ENCODE assay signal across 8 cellular contexts in genomic region chr1:43935711-43936427, GRCh38. TPM values are rescaled to one million over a fixed set of nuclear protein-coding genes. Genes with fewer than 3 reads are reported as not detected.
DNase-seq lines count a peak whose midpoint lies in the region; ATAC-seq and TF ChIP-seq lines count a peak whose summit lies in the region.

No MANE protein-coding gene starts in this region.

- no peak overlapping the region for H3K27ac Mint-ChIP-seq in immature natural killer cell

- intact Hi-C loops in testis (cut with DNase I; ENCODE audit: low total_unique reads) = loop anchor here (2.0 to 10.0 kb wide), 2 partner anchors 173 to 401 kb away; partner anchors contain the start of gene PTPRF

- TF ChIP-seq CTCF in WI38 (IDR thresholded peaks at IDR 0.05; ENCODE audit: low read depth, low read length) (no peak), testis (IDR thresholded peaks at IDR 0.05) (no peak)

- H3K27me3 ChIP-seq in testis = no peaks in the 10 kb centered on the region

- H3K4me3 Mint-ChIP-seq in immature natural killer cell = peak overlapping the region in 4 of 5 donors; percentile 23 to 39 (median 32)

- WGBS in testis, 2 donors = 24 to 55% methylated on average over 4 to 14 of the region's 48 CpGs

- no peaks in the 10 kb centered on the region for H3K36me3 ChIP-seq in testis (ENCODE audit: low read depth, missing control alignments)

- H3K4me1 Mint-ChIP-seq in immature natural killer cell = peaks cover 0 to 11% of the 10 kb centered on the region in 2 donors

- H3K9me3 ChIP-seq in testis = no peaks in the 10 kb centered on the region

- H3K4me3 ChIP-seq in WI38 (ENCODE audit: low read depth, low read length) (peak overlapping the region; percentile 23; the same call in 1 of the 2 replicates), testis (peak overlapping the region; percentile 39 to 40)

- no peak for TF ChIP-seq POLR2A in testis (IDR thresholded peaks at IDR 0.05)

- ATAC-seq in GM21737 (IDR thresholded peaks at IDR 0.05; ENCODE audit: unreplicated experiment) (no peak), HG03342 (IDR thresholded peaks at IDR 0.05; ENCODE audit: unreplicated experiment) (no peak)

- H3K9me3 Mint-ChIP-seq in immature natural killer cell = peaks cover 0 to 1% (median 0%) of the 10 kb centered on the region in 6 donors

- peaks cover 15% of the 10 kb centered on the region for H3K4me1 ChIP-seq in testis

- peaks cover 8 to 13% (median 10%) of the 10 kb centered on the region in 3 donors for H3K27me3 Mint-ChIP-seq in immature natural killer cell (ENCODE audit: low read depth in 3 of 3)

- peaks cover 5 to 19% (median 8%) of the 10 kb centered on the region in 3 donors for H3K36me3 Mint-ChIP-seq in immature natural killer cell

- DNase-seq in NCI-H2107 treated with DMSO at 0.1 percent for 48 hours (lab: John Stamatoyannopoulos, UW; ENCODE audit: unreplicated experiment) (peak; percentile 21), NCI-H2107 (lab: John Stamatoyannopoulos, UW) (no peak), immature natural killer cell (no peak), testis (no peak)
- DNase-seq in activated CD4-positive, alpha-beta T cell treated with anti-CD3 and anti-CD28 coated beads for 1 hour = no peak

- no peak overlapping the region for H3K27ac ChIP-seq in testis

RNA-seq across cellular contexts. Expression of gene ARTN, which starts 2.3 kb away (rescaled TPM):
- not detected for polyA plus RNA-seq in immature natural killer cell
- total RNA-seq in testis = 1 to 10 TPM; 1.6 to 5.4 TPM
- polyA plus RNA-seq in testis (ENCODE audit: insufficient read depth, low read depth, low replicate concordance) = 1.9 TPM

RNA-seq across cellular contexts. Expression of gene IPO13, which starts 10.9 kb away (rescaled TPM):
- polyA plus RNA-seq in immature natural killer cell (10 to 100 TPM in 2 of 3 donors, 1 to 10 TPM in 1; 9.8 to 18.6 (median 10.3) TPM), testis (ENCODE audit: insufficient read depth, low read depth, low replicate concordance) (138 TPM)
- 10 to 100 TPM; 67.3 to 77.0 TPM for total RNA-seq in testis

RNA-seq across cellular contexts. Expression of gene DPH2, which starts 33.9 kb away (rescaled TPM):
- polyA plus RNA-seq in immature natural killer cell (10 to 100 TPM; 20.0 to 29.0 (median 21.4) TPM), testis (ENCODE audit: insufficient read depth, low read depth, low replicate concordance) (27.6 TPM)
- 10 to 100 TPM; 39.4 to 44.7 TPM for total RNA-seq in testis

RNA-seq across cellular contexts. Expression of gene ATP6V0B, which starts 38.9 kb away (rescaled TPM):
- polyA plus RNA-seq in immature natural killer cell = 100 to 1,000 TPM; 227 to 425 (median 395) TPM
- 100 to 1,000 TPM; 173 to 222 TPM for total RNA-seq in testis
- 102 TPM for polyA plus RNA-seq in testis (ENCODE audit: insufficient read depth, low read depth, low replicate concordance)

RNA-seq across cellular contexts. Expression of gene B4GALT2, which starts 43.1 kb away (rescaled TPM):
- 1 to 10 TPM in 1 of 3 donors, under 1 TPM in 2; 0.48 to 1.6 (median 0.59) TPM for polyA plus RNA-seq in immature natural killer cell
- total RNA-seq in testis = 10 to 100 TPM; 40.9 to 65.9 TPM
- 47.7 TPM for polyA plus RNA-seq in testis (ENCODE audit: insufficient read depth, low read depth, low replicate concordance)
